Comparison of ENCODE assay signal across 17 cellular contexts in the genomic region with DNA sequence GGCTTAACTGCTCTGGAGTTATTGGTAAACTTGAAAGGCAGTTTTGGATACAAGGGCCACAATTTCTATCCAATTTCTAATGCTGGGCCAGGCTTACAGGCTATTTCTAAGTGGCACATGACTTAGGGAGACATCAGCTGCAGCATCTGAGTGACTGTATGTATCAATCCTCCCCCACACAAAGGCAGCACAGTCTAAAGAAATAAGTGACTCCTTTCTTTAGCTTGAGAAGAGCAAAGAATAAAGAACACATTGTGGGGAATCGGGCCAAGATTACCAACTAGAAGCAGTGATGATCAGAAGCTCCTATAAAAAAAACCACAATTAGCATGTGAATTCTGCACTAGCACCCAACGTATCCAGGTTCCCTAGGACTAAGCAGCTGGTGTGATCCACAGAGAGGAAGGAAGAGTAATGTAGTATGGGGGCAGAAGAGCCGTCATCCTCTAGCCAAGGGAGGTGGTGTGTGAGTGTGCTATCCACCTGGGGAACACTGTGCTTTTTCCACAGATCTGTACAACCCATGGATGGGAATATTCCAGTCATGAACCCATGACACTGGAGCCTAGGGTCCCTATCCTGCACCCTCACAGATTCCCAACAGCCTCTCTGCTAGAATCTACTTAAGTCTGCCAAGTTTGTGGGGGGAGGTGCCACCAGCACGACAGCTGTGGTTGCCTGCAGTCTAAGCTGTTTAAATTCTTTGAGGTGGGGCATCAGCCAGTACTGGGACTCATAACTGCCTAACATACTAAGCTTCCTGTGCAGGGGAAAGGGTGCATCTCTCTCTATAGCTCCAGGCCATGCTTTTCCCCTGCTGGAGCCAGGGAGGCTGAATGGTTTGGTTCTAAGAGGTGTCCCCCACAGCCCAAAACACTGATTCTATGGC.
A peak's percentile ranks its signal among the peaks of the same experiment; 100 is the strongest.
DNase-seq lines count a peak whose midpoint lies in the region; TF ChIP-seq lines count a peak whose summit lies in the region.
"Had no signal": no experiment of that assay in that cellular context is flagged by ENCODE, and none has a peak within 500 bp of the region (broad histone marks: within the 10 kb centered on the region; RNA-seq: fewer than 3 reads in every experiment).

No MANE protein-coding gene starts in this region.

- TF ChIP-seq CTCF in BE2C (IDR thresholded peaks at IDR 0.05; ENCODE audit: low read depth, low read length): no peak

- WGBS in thymus: 4% methylated on average over 4 of the region's 4 CpGs

- no peaks in the 10 kb centered on the region for H3K36me3 ChIP-seq in KOPT-K1 (ENCODE audit: insufficient read depth, low read length)
- no peaks in the 10 kb centered on the region for H3K36me3 ChIP-seq in thymus (ENCODE audit: control insufficient read depth, insufficient read depth)
- no peaks in the 10 kb centered on the region for H3K36me3 ChIP-seq in BE2C
- H3K36me3 ChIP-seq: BLaER1 treated with 17β-estradiol and CSF1 and Interleukin-3, amounts not matched to agents 10 nM and 100 nM had no signal

- H3K9me3 ChIP-seq in KOPT-K1 (ENCODE audit: insufficient read depth, low read length, poor library complexity, severe bottlenecking): peaks cover 24% of the 10 kb centered on the region
- H3K9me3 ChIP-seq in thymus (ENCODE audit: control insufficient read depth): no peaks in the 10 kb centered on the region
- H3K9me3 ChIP-seq in BE2C: no peaks in the 10 kb centered on the region
- H3K9me3 ChIP-seq: A549; BLaER1 treated with 17β-estradiol and CSF1 and Interleukin-3, amounts not matched to agents 10 nM and 100 nM had no signal

- peaks cover 10% of the 10 kb centered on the region for H3K4me1 ChIP-seq in thymus (ENCODE audit: control insufficient read depth, insufficient read depth, low read length)
- no peaks in the 10 kb centered on the region for H3K4me1 ChIP-seq in BE2C
- H3K4me1 ChIP-seq: A549; BLaER1 treated with 17β-estradiol and CSF1 and Interleukin-3, amounts not matched to agents 10 nM and 100 nM had no signal

- H3K4me3 ChIP-seq in thymus (ENCODE audit: low read length): no peak overlapping the region
- H3K4me3 ChIP-seq in BE2C (ENCODE audit: low read depth, low read length): no peak overlapping the region
- H3K4me3 ChIP-seq: A549; BLaER1 treated with 17β-estradiol and CSF1 and Interleukin-3, amounts not matched to agents 10 nM and 100 nM had no signal

- H3K27me3 ChIP-seq in thymus (ENCODE audit: control insufficient read depth, insufficient read depth) (no peaks in the 10 kb centered on the region), BE2C (no peaks in the 10 kb centered on the region)
- H3K27me3 ChIP-seq: BLaER1 treated with 17β-estradiol and CSF1 and Interleukin-3, amounts not matched to agents 10 nM and 100 nM had no signal

- DNase-seq in globus pallidus (ENCODE audit: low spot score) (peak; percentile 62), pons (ENCODE audit: low spot score) (peak; percentile 64), SIG-M5 treated with dmso at 0.1 percent for 504 hours (lab: John Stamatoyannopoulos, UW; ENCODE audit: unreplicated experiment) (no peak), NCI-H748 (lab: John Stamatoyannopoulos, UW; ENCODE audit: unreplicated experiment) (no peak), NCI-H2029 (lab: John Stamatoyannopoulos, UW) (no peak), BE2C (no peak)
- DNase-seq: Calu3; CD4-positive, alpha-beta T cell; DMS153; DMS79 treated with DMSO at 0.1 percent for 48 hours; GDM1; HCEC 1CT; HFFc6 had no signal

- H3K27ac ChIP-seq in KOPT-K1 (ENCODE audit: low read depth, low read length, poor library complexity, severe bottlenecking) (peak overlapping the region; percentile 69), thymus (ENCODE audit: low read depth) (peak overlapping the region; percentile 31)
- H3K27ac ChIP-seq: A549; BLaER1 treated with 17β-estradiol and CSF1 and Interleukin-3, amounts not matched to agents 10 nM and 100 nM had no signal

Comparison
In these comparisons a context has a peak if more than half of its experiments do, and no peak if none do; other contexts are left out.
1. DNase-seq: peak in globus pallidus (single experiment) and pons (single experiment); none in SIG-M5 treated with dmso at 0.1 percent for 504 hours (single experiment), NCI-H748 (single experiment), NCI-H2029 (single experiment) and BE2C (single experiment).